9 cellular contexts compared by ENCODE assay signal in genomic region chr7:8165150-8165549, GRCh38.
"Had no signal": no experiment of that assay in that cellular context is flagged by ENCODE, and none has a peak within 500 bp of the region (broad histone marks: within the 10 kb centered on the region; RNA-seq: fewer than 3 reads in every experiment).

No MANE protein-coding gene starts in this region.

- ATAC-seq: HCT116, K562 had no signal

- H3K9me3 ChIP-seq: HAP-1 had no signal

- DNase-seq: GM23248, GOT3, H7, IMR-90, KG1 had no signal

- H3K27ac ChIP-seq: GM23248 had no signal

- H3K9ac ChIP-seq: GM23248 had no signal

- H2AFZ ChIP-seq: GM23248 had no signal

- FAIRE-seq: HTR-8/SVneo, K562 had no signal

- H3K4me3 ChIP-seq: GM23248, HAP-1, K562 had no signal

- H3K36me3 ChIP-seq: HAP-1 had no signal

- H3K4me1 ChIP-seq: HAP-1 had no signal
